Comparison of ENCODE assay signal across 9 cellular contexts in the genomic region with DNA sequence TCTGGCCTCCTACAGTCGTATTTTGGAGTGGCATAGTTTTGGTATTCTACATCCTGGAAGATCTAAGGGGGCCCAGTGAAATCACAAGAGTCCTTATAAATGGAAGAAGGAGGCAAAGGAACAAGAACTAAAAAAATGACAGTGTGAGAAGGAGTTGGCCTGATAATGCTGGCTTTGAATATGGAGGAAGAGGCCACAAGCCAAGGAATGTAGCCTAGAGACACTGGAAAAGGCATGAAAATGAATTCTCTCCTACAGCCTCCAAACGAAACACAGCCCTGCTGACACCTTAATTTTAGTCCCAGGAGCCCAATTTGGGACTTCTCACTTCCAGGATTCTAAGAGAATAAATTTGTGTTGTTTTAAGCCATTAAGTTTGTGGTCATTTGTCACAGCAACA. TPM values are rescaled to one million over a fixed set of nuclear protein-coding genes. Genes with fewer than 3 reads are reported as not detected.
"Had no signal": no experiment of that assay in that cellular context is flagged by ENCODE, and none has a peak within 500 bp of the region (broad histone marks: within the 10 kb centered on the region; RNA-seq: fewer than 3 reads in every experiment).

No MANE protein-coding gene starts in this region.

- FAIRE-seq: G401.6, GM12878, GM12891, GM12892, GM18507, GM19239 had no signal

- ATAC-seq: GM12878 had no signal

- DNase-seq: GDM1, GF-D8 had no signal

- H3K4me3 ChIP-seq: GM12878 had no signal

RNA-seq across cellular contexts. Expression of gene LIPC, which starts 54.6 kb away (rescaled TPM):
- total RNA-seq: G401 had no signal
